Comparison of ENCODE assay signal across 8 cellular contexts in the genomic region with DNA sequence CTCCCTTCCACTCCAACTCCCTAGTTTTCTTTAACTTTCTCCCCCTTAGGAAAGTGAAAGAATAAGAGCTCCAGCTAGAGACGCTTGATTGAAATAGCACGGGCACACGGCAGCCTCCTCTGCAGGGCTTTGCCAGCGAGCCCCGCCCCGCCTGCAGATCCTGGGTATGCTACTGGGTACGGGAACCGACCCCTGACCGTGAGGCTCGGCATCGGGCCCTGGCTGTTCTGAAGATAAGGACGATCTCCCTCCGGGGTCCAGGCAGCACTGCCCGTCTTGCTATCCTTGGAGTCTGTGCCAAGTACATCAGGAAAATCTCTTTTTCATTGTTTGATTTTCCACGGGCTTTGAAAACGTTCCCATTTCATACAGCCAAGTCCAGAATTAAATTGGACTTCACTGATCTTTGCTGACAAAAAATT.
DNase-seq lines count a peak whose midpoint lies in the region; ATAC-seq and TF ChIP-seq lines count a peak whose summit lies in the region.

No MANE protein-coding gene starts in this region.

- intact Hi-C loops in left ventricle myocardium superior (cut with micrococcal nuclease) = loop anchor here (10.0 kb wide), 1 partner anchor 99 kb away; no protein-coding TSS in a partner anchor

- H3K36me3 ChIP-seq in BLaER1 treated with 17β-estradiol and CSF1 and Interleukin-3, amounts not matched to agents 10 nM and 100 nM = no peaks in the 10 kb centered on the region

- no peaks in the 10 kb centered on the region; a peak in 1 of 22 replicates for H4K20me1 ChIP-seq in BLaER1 treated with 17β-estradiol and CSF1 and Interleukin-3, amounts not matched to agents 10 nM and 100 nM

- peak overlapping the region; percentile 56 to 70 (median 60) for H3K4me3 ChIP-seq in BLaER1 treated with 17β-estradiol and CSF1 and Interleukin-3, amounts not matched to agents 10 nM and 100 nM

- DNase-seq in HuH-7 (ENCODE audit: low spot score) (peak; percentile 58), RWPE1 (ENCODE audit: low spot score) (peak; percentile 53), anterior cingulate cortex (lab: John Stamatoyannopoulos, UW) (peak in 52 of 58 donors; percentile 3 to 71 (median 36)), left ventricle myocardium superior (peak; percentile 73), pulmonary artery endothelial cell (ENCODE audit: low read depth, low spot score) (peak; percentile 17)
- DNase-seq in effector CD8-positive, alpha-beta T cell (lab: John Stamatoyannopoulos, UW) = no peak

- peaks cover 0 to 8% (median 0%) of the 10 kb centered on the region in 10 experiments; a peak in 6 of 20 replicates for H3K4me1 ChIP-seq in BLaER1 treated with 17β-estradiol and CSF1 and Interleukin-3, amounts not matched to agents 10 nM and 100 nM

- H3K9ac ChIP-seq in BLaER1 treated with 17β-estradiol and CSF1 and Interleukin-3, amounts not matched to agents 10 nM and 100 nM = peak overlapping the region; percentile 46 to 72 (median 64)

- ATAC-seq in left ventricle myocardium superior (peak; percentile 92), HG03565 (IDR thresholded peaks at IDR 0.05; ENCODE audit: unreplicated experiment) (no peak)

- H3K4me2 ChIP-seq in BLaER1 treated with 17β-estradiol and CSF1 and Interleukin-3, amounts not matched to agents 10 nM and 100 nM = peak overlapping the region; percentile 82 to 98 (median 91)

- POLR2A ChIA-PET in RWPE1 (lab: Yijun Ruan, JAX; ENCODE audit: low non-redundant PET) = no interaction called here

- H3K9me3 ChIP-seq in BLaER1 treated with 17β-estradiol and CSF1 and Interleukin-3, amounts not matched to agents 10 nM and 100 nM (replicated peaks in 1 of 11) = no peaks in the 10 kb centered on the region

- H3K27me3 ChIP-seq in BLaER1 treated with 17β-estradiol and CSF1 and Interleukin-3, amounts not matched to agents 10 nM and 100 nM = no peaks in the 10 kb centered on the region

- peak; percentile 80 for TF ChIP-seq CTCF in RWPE1 (conservative IDR thresholded peaks at IDR 0.05; ENCODE audit: low read depth)

- CTCF ChIA-PET in RWPE1 (lab: Yijun Ruan, JAX) = interaction anchor here (0.5 to 1.7 kb wide), 27 partner anchors 10 to 1212 kb away, joined by 3 to 20 read pairs (median 5); partner anchors contain the start of gene LNPK

- H3K27ac ChIP-seq in BLaER1 treated with 17β-estradiol and CSF1 and Interleukin-3, amounts not matched to agents 10 nM and 100 nM = peak overlapping the region in 7 of 11 experiments; percentile 10 to 61 (median 50); a peak in 10 of 22 replicates
- H3K27ac ChIP-seq in RWPE1 = peak overlapping the region; percentile 75
